In genomic region chr10:16195894-16196293, GRCh38 we compare ENCODE assay signal across 18 cellular contexts.
"Had no signal": no experiment of that assay in that cellular context is flagged by ENCODE, and none has a peak within 500 bp of the region (broad histone marks: within the 10 kb centered on the region; RNA-seq: fewer than 3 reads in every experiment).

No MANE protein-coding gene starts in this region.

- H3K36me3 ChIP-seq: prostate gland, transverse colon, vagina, WERI-Rb-1 had no signal

- H3K27ac ChIP-seq: body of pancreas, prostate gland, transverse colon, vagina, WERI-Rb-1 had no signal

- DNase-seq: activated CD4-positive, alpha-beta T cell treated with anti-CD3 and anti-CD28 coated beads, Interleukin-2, amount 50 U/mL, for 4 hours; activated T-cell treated with anti-CD3 and anti-CD28 coated beads for 4 hours; body of pancreas; dermis blood vessel endothelial cell; effector memory CD8-positive, alpha-beta T cell; foreskin fibroblast; mesenchymal stem cell; mucosa of descending colon; naive B cell; right cardiac atrium; stimulated activated CD4-positive, alpha-beta T cell treated with anti-CD3 and anti-CD28 coated beads, Interleukin-2, amount 100 ng/mL, for 24 hours; transverse colon; WERI-Rb-1 had no signal

- H3K27ac Mint-ChIP-seq: activated T-helper 2 cell treated with anti-CD3 and anti-CD28 coated beads, Interferon-gamma antibody, Interleukin-2, Interleukin-4, amounts not matched to agents 10 μg/mL and 5 μg/mL and 100 μg/mL, durations not matched to agents 14 hours and 24 hours and 36 hours; naive B cell; stimulated activated naive CD8-positive, alpha-beta T cell treated with anti-CD3 and anti-CD28 coated beads, Interleukin-15, Interleukin-2, amounts not matched to agents 100 ng/mL and 50 ng/mL, for 24 hours had no signal

- H3K4me3 Mint-ChIP-seq: activated naive CD4-positive, alpha-beta T cell treated with anti-CD3 and anti-CD28 coated beads for 36 hours; naive B cell; stimulated activated naive CD8-positive, alpha-beta T cell treated with anti-CD3 and anti-CD28 coated beads, Interleukin-15, Interleukin-2, amounts not matched to agents 100 ng/mL and 50 ng/mL, for 24 hours had no signal

- H3K9me3 Mint-ChIP-seq: effector memory CD8-positive, alpha-beta T cell had no signal

- H3K4me3 ChIP-seq: body of pancreas, mucosa of descending colon, prostate gland, transverse colon, vagina had no signal

- H3K36me3 Mint-ChIP-seq: naive B cell had no signal

- H3K4me1 ChIP-seq: body of pancreas, prostate gland, transverse colon, vagina had no signal

- H3K9me3 ChIP-seq: body of pancreas, prostate gland, transverse colon, vagina had no signal

- H3K27me3 ChIP-seq: body of pancreas, transverse colon, vagina had no signal

- H3K4me1 Mint-ChIP-seq: naive B cell had no signal

- H3K27me3 Mint-ChIP-seq: effector memory CD8-positive, alpha-beta T cell; naive B cell had no signal
